15 cellular contexts compared by ENCODE assay signal in genomic region chr1:114720492-114720891, GRCh38. TPM values are rescaled to one million over a fixed set of nuclear protein-coding genes. Genes with fewer than 3 reads are reported as not detected.
"Had no signal": no experiment of that assay in that cellular context is flagged by ENCODE, and none has a peak within 500 bp of the region (broad histone marks: within the 10 kb centered on the region; RNA-seq: fewer than 3 reads in every experiment).

No MANE protein-coding gene starts in this region.

- H3K27me3 ChIP-seq: brain microvascular endothelial cell, ovary, thyroid gland, vagina had no signal

- H3K9me3 Mint-ChIP-seq: activated naive CD4-positive, alpha-beta T cell treated with anti-CD3 and anti-CD28 coated beads for 36 hours; neural crest cell had no signal

- H3K9me3 ChIP-seq: ovary, thyroid gland, vagina had no signal

- H3K4me3 Mint-ChIP-seq: activated naive CD4-positive, alpha-beta T cell treated with anti-CD3 and anti-CD28 coated beads for 36 hours; neural crest cell had no signal

- ATAC-seq: esophagus mucosa had no signal

- DNase-seq: activated CD4-positive, alpha-beta T cell treated with anti-CD3 and anti-CD28 coated beads, Interleukin-2, amount 50 U/mL, for 4 hours; activated CD4-positive, CD25-positive, alpha-beta regulatory T cell; activated naive CD4-positive, alpha-beta T cell treated with anti-CD3 and anti-CD28 coated beads for 36 hours; amygdala; brain microvascular endothelial cell; dermis blood vessel endothelial cell; mesendoderm; ovary; stimulated activated CD4-positive, alpha-beta T cell treated with anti-CD3 and anti-CD28 coated beads, Interleukin-4, amount 100 ng/mL, for 4 hours; thyroid gland had no signal

- H3K27ac ChIP-seq: ovary, thyroid gland, vagina had no signal

- H3K4me3 ChIP-seq: ovary, thyroid gland, vagina had no signal

RNA-seq across cellular contexts. Expression of gene AMPD1, which starts 25.1 kb away (rescaled TPM):
- total RNA-seq: activated naive CD4-positive, alpha-beta T cell treated with anti-CD3 and anti-CD28 coated beads for 36 hours; dermis blood vessel endothelial cell; esophagus mucosa; fibroblast of villous mesenchyme; neural crest cell; T-helper 2 cell treated with Interferon-gamma antibody and Interleukin-4, amounts not matched to agents 100 ng/mL and 5 ng/mL, for 36 hours; thyroid gland; vagina had no signal
